In the genomic region with DNA sequence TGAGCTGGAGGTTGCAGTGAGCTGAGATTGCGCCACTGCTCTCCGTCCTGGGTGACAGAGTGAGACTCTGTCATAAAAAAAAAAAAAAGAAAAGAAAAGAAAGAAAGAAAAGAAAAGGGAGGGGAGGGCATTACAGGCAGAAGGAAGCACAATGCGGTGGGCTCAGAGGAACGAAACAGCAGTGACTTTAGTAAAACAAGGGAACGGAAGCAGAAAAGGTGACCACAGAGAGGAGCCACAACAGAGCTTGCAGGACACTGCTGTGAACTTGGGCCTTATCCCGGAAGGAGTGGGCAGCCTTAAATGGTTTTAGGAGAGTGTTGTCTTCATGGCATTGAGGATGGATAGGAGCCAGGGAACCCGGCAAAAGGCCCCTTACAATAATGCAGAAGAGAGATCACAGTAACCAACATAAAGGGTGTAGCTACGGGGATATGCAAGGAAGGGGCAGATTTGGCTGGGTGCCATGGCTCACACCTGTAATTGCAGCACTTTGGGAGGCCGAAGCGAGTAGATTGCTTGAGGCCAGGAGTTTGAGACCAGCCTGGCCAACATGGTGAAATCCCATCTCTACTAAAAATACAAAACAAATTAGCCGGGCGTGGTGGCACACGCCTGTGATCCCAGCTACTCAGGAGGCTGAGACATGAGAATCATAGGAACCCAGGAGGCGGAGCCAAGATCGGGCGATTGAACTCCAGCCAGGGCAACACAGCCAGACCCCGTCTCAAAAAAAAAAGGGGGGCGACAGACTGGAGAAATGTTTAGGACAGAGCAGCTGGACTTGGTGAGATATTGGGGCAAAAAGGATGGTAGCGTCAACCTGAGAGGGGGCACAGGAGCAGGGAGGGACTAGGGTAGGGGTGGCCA, we compare ENCODE assay signal across 13 cellular contexts.
DNase-seq lines count a peak whose midpoint lies in the region; ATAC-seq and TF ChIP-seq lines count a peak whose summit lies in the region.
"Had no signal": no experiment of that assay in that cellular context is flagged by ENCODE, and none has a peak within 500 bp of the region (broad histone marks: within the 10 kb centered on the region; RNA-seq: fewer than 3 reads in every experiment).

No MANE protein-coding gene starts in this region.

- no TSS peak for BruUV-seq in HCT116 (replicated peaks; lab: Mats Ljungman, UMichigan)

- H3K4me2 ChIP-seq in BLaER1 (peak overlapping the region; percentile 95), HCT116 (ENCODE audit: low read length) (no peak overlapping the region)

- CTCF ChIA-PET in HCT116 (lab: Charles Lee) = interaction anchor here (1.1 to 3.8 kb wide), 2 partner anchors 15 to 50 kb away, joined by 3 to 31 read pairs; no protein-coding TSS in a partner anchor

- no peak overlapping the region for H3K4me3 ChIP-seq in BLaER1
- no peak overlapping the region for H3K4me3 ChIP-seq in HCT116 (replicated peaks in 1 of 2; ENCODE audit: low read depth in 1 of 2, low read length in 2 of 2)
- H3K4me3 ChIP-seq: MG63, psoas muscle had no signal

- DNase-seq in HCT116 (ENCODE audit: low read depth, low spot score) = no peak
- no peak for DNase-seq in activated naive CD4-positive, alpha-beta T cell treated with anti-CD3 and anti-CD28 coated beads, Interleukin-2, amount 50 U/mL, for 72 hours (ENCODE audit: low spot score in 2 of 2)
- DNase-seq in naive thymus-derived CD8-positive, alpha-beta T cell = peak in 5 of 10 donors; percentile 25 to 55 (median 38)
- no peak for DNase-seq in hypothalamus (lab: John Stamatoyannopoulos, UW)
- no peak for DNase-seq in foreskin keratinocyte
- DNase-seq: AML-193, GOT3, mesendoderm, MG63, psoas muscle had no signal

- ATAC-seq in HCT116 (no peak), SK-N-SH treated with all-trans-retinoic acid at 6 μM for 48 hours (no peak), GM18861 (IDR thresholded peaks at IDR 0.05; ENCODE audit: unreplicated experiment) (no peak), foreskin keratinocyte (no peak)
- peak in 1 of 2 donors; percentile 13 for ATAC-seq in activated naive CD4-positive, alpha-beta T cell treated with anti-CD3 and anti-CD28 coated beads, Interleukin-2, amount 50 U/mL, for 72 hours
- peak in 1 of 2 donors; percentile 1 for ATAC-seq in naive thymus-derived CD8-positive, alpha-beta T cell

- H3K27me3 Mint-ChIP-seq in naive thymus-derived CD8-positive, alpha-beta T cell = no peaks in the 10 kb centered on the region

- no peak for TF ChIP-seq POLR2A in HCT116 (IDR thresholded peaks at IDR 0.05; ENCODE audit: borderline replicate concordance, extremely low read depth, insufficient read depth, insufficient read length)

- H4K20me1 ChIP-seq in BLaER1 (no peaks in the 10 kb centered on the region), HCT116 (ENCODE audit: insufficient read depth) (no peaks in the 10 kb centered on the region)

- no peak for TF ChIP-seq RAD21 in HCT116 (IDR thresholded peaks at IDR 0.05; ENCODE audit: low read depth)

- peak overlapping the region; percentile 56 to 84 for H3K27ac Mint-ChIP-seq in activated naive CD4-positive, alpha-beta T cell treated with anti-CD3 and anti-CD28 coated beads, Interleukin-2, amount 50 U/mL, for 72 hours
- H3K27ac Mint-ChIP-seq in naive thymus-derived CD8-positive, alpha-beta T cell = peak overlapping the region; percentile 94 to 100 (median 99)

- H3K36me3 ChIP-seq in BLaER1 (no peaks in the 10 kb centered on the region), HCT116 (ENCODE audit: control insufficient read depth in 1 of 2, insufficient read depth in 2 of 2, low read length in 2 of 2) (no peaks in the 10 kb centered on the region)
- H3K36me3 ChIP-seq: MG63 had no signal

- H3K4me1 ChIP-seq in BLaER1 (peaks cover 51% of the 10 kb centered on the region), HCT116 (ENCODE audit: control insufficient read depth in 1 of 2, insufficient read depth in 2 of 2, low read length in 2 of 2) (peaks cover 19 to 35% of the 10 kb centered on the region in 2 experiments), foreskin keratinocyte (no peaks in the 10 kb centered on the region)

- no peaks in the 10 kb centered on the region for H3K9me3 Mint-ChIP-seq in activated naive CD4-positive, alpha-beta T cell treated with anti-CD3 and anti-CD28 coated beads, Interleukin-2, amount 50 U/mL, for 72 hours
- no peaks in the 10 kb centered on the region for H3K9me3 Mint-ChIP-seq in naive thymus-derived CD8-positive, alpha-beta T cell

- no peaks in the 10 kb centered on the region for H3K79me2 ChIP-seq in HCT116 (ENCODE audit: insufficient read depth, low read length)

- no peak overlapping the region for H2AFZ ChIP-seq in HCT116 (ENCODE audit: low read depth, low read length, poor library complexity, severe bottlenecking)

- peak overlapping the region; percentile 52 to 92 (median 88) for H3K4me3 Mint-ChIP-seq in naive thymus-derived CD8-positive, alpha-beta T cell

- intact Hi-C loops in HCT116 (cut with micrococcal nuclease) = loop anchor here (5.0 kb wide), 1 partner anchor 51 kb away; no protein-coding TSS in a partner anchor

- H3K9me3 ChIP-seq in BLaER1 (no peaks in the 10 kb centered on the region), HCT116 (ENCODE audit: control insufficient read depth in 1 of 2, insufficient read depth in 1 of 2, low read depth in 1 of 2, low read length in 2 of 2) (no peaks in the 10 kb centered on the region)
- H3K9me3 ChIP-seq: MG63, psoas muscle had no signal

- peak overlapping the region; percentile 68; the same call in 1 of the 2 replicates for H3K27ac ChIP-seq in BLaER1
- peak overlapping the region; percentile 66 for H3K27ac ChIP-seq in HCT116 (ENCODE audit: low read depth, low read length)
- no peak overlapping the region for H3K27ac ChIP-seq in foreskin keratinocyte
- H3K27ac ChIP-seq: psoas muscle had no signal

- H3K9ac ChIP-seq in BLaER1 (no peak overlapping the region; the same call in 1 of the 2 replicates), HCT116 (ENCODE audit: low read length) (no peak overlapping the region)

- RAD21 ChIA-PET in HCT116 (lab: Charles Lee; ENCODE audit: low non-redundant PET in 1 of 2, low total read pairs in 2 of 2, uncharacterized antibody in 2 of 2, unreplicated experiment in 2 of 2) = no interaction called here

- no peaks in the 10 kb centered on the region for H3K9me2 ChIP-seq in HCT116 (ENCODE audit: insufficient read depth)

- POLR2A ChIA-PET in HCT116 (lab: Charles Lee) = interaction anchor here (1.4 kb wide), 1 partner anchor 15 kb away, joined by 3 read pairs; no protein-coding TSS in a partner anchor
- POLR2A ChIA-PET in naive thymus-derived CD8-positive, alpha-beta T cell (lab: Charles Lee) = interaction anchor here (0.5 to 1.4 kb wide), 8 partner anchors 9 to 1754 kb away, joined by 3 to 5 read pairs (median 3); a partner anchor contains a TSS

- TF ChIP-seq CTCF in HCT116 (IDR thresholded peaks at IDR 0.05 in 2 of 3, conservative IDR thresholded peaks at IDR 0.05 in 1 of 3; ENCODE audit: borderline replicate concordance in 1 of 3, insufficient read depth in 1 of 3, low read depth in 2 of 3, low read length in 2 of 3) (no peak), foreskin keratinocyte (conservative IDR thresholded peaks at IDR 0.05) (no peak)

- H3K36me3 Mint-ChIP-seq in activated naive CD4-positive, alpha-beta T cell treated with anti-CD3 and anti-CD28 coated beads, Interleukin-2, amount 50 U/mL, for 72 hours = no peaks in the 10 kb centered on the region
- H3K36me3 Mint-ChIP-seq in naive thymus-derived CD8-positive, alpha-beta T cell = no peaks in the 10 kb centered on the region

- H3K27me3 ChIP-seq in BLaER1 (no peaks in the 10 kb centered on the region), HCT116 (ENCODE audit: insufficient read depth, low read length) (no peaks in the 10 kb centered on the region), foreskin keratinocyte (peaks cover 7% of the 10 kb centered on the region)
- H3K27me3 ChIP-seq: MG63 had no signal

- peaks cover 32 to 59% (median 56%) of the 10 kb centered on the region in 4 donors for H3K4me1 Mint-ChIP-seq in naive thymus-derived CD8-positive, alpha-beta T cell

TF ChIP-seq in HCT116, 20 proteins besides CTCF, POLR2A, EP300 and RAD21 (continues in another document):
- TF ChIP-seq TCF7L2 (IDR thresholded peaks at IDR 0.05; ENCODE audit: borderline replicate concordance, extremely low read depth, insufficient read depth, insufficient read length) (no peak), EZH2phosphoT487 (IDR thresholded peaks at IDR 0.05; ENCODE audit: borderline replicate concordance) (no peak), ZFX (IDR thresholded peaks at IDR 0.05) (no peak), EZH2 (IDR thresholded peaks at IDR 0.05) (no peak), SRF (IDR thresholded peaks at IDR 0.05; ENCODE audit: low read depth) (no peak), ZNF274 (IDR thresholded peaks at IDR 0.05; ENCODE audit: low read depth, low read length) (no peak), JUND (IDR thresholded peaks at IDR 0.05) (no peak)

TF ChIP-seq in SK-N-SH treated with all-trans-retinoic acid at 6 μM for 48 hours, 23 proteins besides CTCF, POLR2A, EP300 and RAD21 (continues in another document):
- TF ChIP-seq, protein P1, sequence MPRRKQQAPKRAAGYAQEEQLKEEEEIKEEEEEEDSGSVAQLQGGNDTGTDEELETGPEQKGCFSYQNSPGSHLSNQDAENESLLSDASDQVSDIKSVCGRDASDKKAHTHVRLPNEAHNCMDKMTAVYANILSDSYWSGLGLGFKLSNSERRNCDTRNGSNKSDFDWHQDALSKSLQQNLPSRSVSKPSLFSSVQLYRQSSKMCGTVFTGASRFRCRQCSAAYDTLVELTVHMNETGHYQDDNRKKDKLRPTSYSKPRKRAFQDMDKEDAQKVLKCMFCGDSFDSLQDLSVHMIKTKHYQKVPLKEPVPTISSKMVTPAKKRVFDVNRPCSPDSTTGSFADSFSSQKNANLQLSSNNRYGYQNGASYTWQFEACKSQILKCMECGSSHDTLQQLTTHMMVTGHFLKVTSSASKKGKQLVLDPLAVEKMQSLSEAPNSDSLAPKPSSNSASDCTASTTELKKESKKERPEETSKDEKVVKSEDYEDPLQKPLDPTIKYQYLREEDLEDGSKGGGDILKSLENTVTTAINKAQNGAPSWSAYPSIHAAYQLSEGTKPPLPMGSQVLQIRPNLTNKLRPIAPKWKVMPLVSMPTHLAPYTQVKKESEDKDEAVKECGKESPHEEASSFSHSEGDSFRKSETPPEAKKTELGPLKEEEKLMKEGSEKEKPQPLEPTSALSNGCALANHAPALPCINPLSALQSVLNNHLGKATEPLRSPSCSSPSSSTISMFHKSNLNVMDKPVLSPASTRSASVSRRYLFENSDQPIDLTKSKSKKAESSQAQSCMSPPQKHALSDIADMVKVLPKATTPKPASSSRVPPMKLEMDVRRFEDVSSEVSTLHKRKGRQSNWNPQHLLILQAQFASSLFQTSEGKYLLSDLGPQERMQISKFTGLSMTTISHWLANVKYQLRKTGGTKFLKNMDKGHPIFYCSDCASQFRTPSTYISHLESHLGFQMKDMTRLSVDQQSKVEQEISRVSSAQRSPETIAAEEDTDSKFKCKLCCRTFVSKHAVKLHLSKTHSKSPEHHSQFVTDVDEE (CRISPR knock-in tag; IDR thresholded peaks at IDR 0.05) = no peak
- TF ChIP-seq ZNF70 (CRISPR knock-in tag; IDR thresholded peaks at IDR 0.05) = no peak
